Comparison of ENCODE assay signal across 10 cellular contexts in genomic region chr13:107203146-107203847, GRCh38.
DNase-seq lines count a peak whose midpoint lies in the region; ATAC-seq and TF ChIP-seq lines count a peak whose summit lies in the region.
"Had no signal": no experiment of that assay in that cellular context is flagged by ENCODE, and none has a peak within 500 bp of the region (broad histone marks: within the 10 kb centered on the region; RNA-seq: fewer than 3 reads in every experiment).

No MANE protein-coding gene starts in this region.

- H3K9me3 ChIP-seq in gastroesophageal sphincter (no peaks in the 10 kb centered on the region), suprapubic skin (no peaks in the 10 kb centered on the region)
- H3K9me3 ChIP-seq: SJSA1 had no signal

- WGBS in gastroesophageal sphincter (ENCODE audit: low coverage in 1 of 2), 2 donors: 40 to 54% methylated on average over 4 to 6 of the region's 11 CpGs
- 69% methylated on average over 9 of the region's 11 CpGs for WGBS in suprapubic skin

- no peaks in the 10 kb centered on the region for H3K36me3 ChIP-seq in gastroesophageal sphincter
- no peaks in the 10 kb centered on the region for H3K36me3 ChIP-seq in suprapubic skin
- H3K36me3 ChIP-seq: SJSA1 had no signal

- TF ChIP-seq POLR2A in gastroesophageal sphincter (IDR thresholded peaks at IDR 0.05) (no peak), suprapubic skin (IDR thresholded peaks at IDR 0.05) (no peak)

- no peak for TF ChIP-seq EP300 in gastroesophageal sphincter (IDR thresholded peaks at IDR 0.05)
- TF ChIP-seq EP300 in suprapubic skin (IDR thresholded peaks at IDR 0.05): no peak

- H3K27ac ChIP-seq in gastroesophageal sphincter: peak overlapping the region in 3 of 4 donors; percentile 56 to 69 (median 57)
- peak overlapping the region; percentile 73 for H3K27ac ChIP-seq in suprapubic skin
- H3K27ac ChIP-seq: SJSA1 had no signal

- peak; percentile 63 for DNase-seq in NCI-H82 (lab: John Stamatoyannopoulos, UW)
- no peak for DNase-seq in NCI-H82 treated with DMSO at 0.1 percent for 48 hours (lab: John Stamatoyannopoulos, UW; ENCODE audit: unreplicated experiment)
- peak; percentile 51 for DNase-seq in NCI-H69 (lab: John Stamatoyannopoulos, UW)
- no peak for DNase-seq in suprapubic skin (ENCODE audit: low spot score in 2 of 2)
- no peak for DNase-seq in pons (ENCODE audit: low spot score)
- no peak for DNase-seq in activated CD8-positive, alpha-beta memory T cell treated with anti-CD3 and anti-CD28 coated beads for 24 hours
- no peak for DNase-seq in cerebellum (ENCODE audit: low spot score)
- DNase-seq: CD4-positive, CD25-positive, alpha-beta regulatory T cell had no signal

- TF ChIP-seq CTCF in gastroesophageal sphincter (IDR thresholded peaks at IDR 0.05) (peak in 2 of 4 experiments; percentile 19 to 38), suprapubic skin (IDR thresholded peaks at IDR 0.05) (peak in 1 of 2 donors; percentile 10)

- ATAC-seq in gastroesophageal sphincter: peak; percentile 32

- H3K4me3 ChIP-seq in gastroesophageal sphincter (no peak overlapping the region), suprapubic skin (no peak overlapping the region)
- H3K4me3 ChIP-seq: SJSA1 had no signal

- no peaks in the 10 kb centered on the region for H3K4me1 ChIP-seq in gastroesophageal sphincter
- H3K4me1 ChIP-seq in suprapubic skin: peaks cover 17% of the 10 kb centered on the region

- H3K27me3 ChIP-seq in gastroesophageal sphincter (peaks cover 9% of the 10 kb centered on the region), suprapubic skin (no peaks in the 10 kb centered on the region)

Comparison
In these comparisons a context has a peak if more than half of its experiments do, and no peak if none do; other contexts are left out.
1. DNase-seq: peak in NCI-H82 (single experiment) and NCI-H69 (single experiment); none in NCI-H82 treated with DMSO at 0.1 percent for 48 hours (single experiment), suprapubic skin (0 of 2), pons (single experiment), activated CD8-positive, alpha-beta memory T cell treated with anti-CD3 and anti-CD28 coated beads for 24 hours (single experiment) and cerebellum (single experiment).